ENCODE assay signal across 9 cellular contexts in genomic region chr10:117165557-117166419, GRCh38. TPM values are rescaled to one million over a fixed set of nuclear protein-coding genes. Genes with fewer than 3 reads are reported as not detected.
DNase-seq lines count a peak whose midpoint lies in the region; ATAC-seq and TF ChIP-seq lines count a peak whose summit lies in the region.
"Had no signal": no experiment of that assay in that cellular context is flagged by ENCODE, and none has a peak within 500 bp of the region (broad histone marks: within the 10 kb centered on the region; RNA-seq: fewer than 3 reads in every experiment).

No MANE protein-coding gene starts in this region.

- H2AFZ ChIP-seq in neural progenitor cell (replicated peaks) = no peak overlapping the region

- no peak overlapping the region for H3K27ac ChIP-seq in neural progenitor cell
- no peak overlapping the region for H3K27ac ChIP-seq in prostate gland

- ATAC-seq in HG03442 (IDR thresholded peaks at IDR 0.05; ENCODE audit: unreplicated experiment) = no peak

- H3K4me3 ChIP-seq in BJ (ENCODE audit: low read depth, low read length) (no peak overlapping the region), neural progenitor cell (peak overlapping the region; percentile 28), prostate gland (no peak overlapping the region)

- intact Hi-C loops in prostate gland (cut with DNase I) = loop anchor here (5.0 kb wide), 1 partner anchor 483 kb away; no protein-coding TSS in a partner anchor

- no peaks in the 10 kb centered on the region for H3K79me2 ChIP-seq in neural progenitor cell (ENCODE audit: low read depth)

- TF ChIP-seq POLR2A in prostate gland (IDR thresholded peaks at IDR 0.05) = no peak

- peak overlapping the region; percentile 74 for H3K4me3 Mint-ChIP-seq in neural progenitor cell

- CTCF ChIA-PET in BJ (lab: Yijun Ruan, JAX) = interaction anchor here (0.6 to 26.5 kb wide), 12 partner anchors 9 to 483 kb away, joined by 3 to 736 read pairs (median 5); partner anchors contain the start of gene ENO4

- POLR2A ChIA-PET in BJ (lab: Charles Lee) = no interaction called here

- peaks cover 52% of the 10 kb centered on the region for H4K20me1 ChIP-seq in neural progenitor cell (ENCODE audit: low read depth)

- DNase-seq in BJ (ENCODE audit: low read depth) = no peak
- DNase-seq in GM20000 (ENCODE audit: low spot score) = peak; percentile 44
- peak; percentile 30 for DNase-seq in SW480 (ENCODE audit: low spot score)
- peak; percentile 15 for DNase-seq in fibroblast of gingiva (ENCODE audit: low read depth)
- DNase-seq in neural progenitor cell (ENCODE audit: low spot score) = peak; percentile 92
- DNase-seq in prostate gland (ENCODE audit: low spot score) = no peak
- no peak for DNase-seq in OCI-M2 (lab: John Stamatoyannopoulos, UW; ENCODE audit: unreplicated experiment)

- no peak overlapping the region for H3K9ac ChIP-seq in neural progenitor cell

- peaks cover 22% of the 10 kb centered on the region for H3K4me1 Mint-ChIP-seq in neural progenitor cell

- H3K4me1 ChIP-seq in neural progenitor cell (peaks cover 31% of the 10 kb centered on the region), prostate gland (replicated peaks) (no peaks in the 10 kb centered on the region)

- no peaks in the 10 kb centered on the region for H3K36me3 ChIP-seq in BJ (ENCODE audit: control insufficient read depth, insufficient read depth, low read length)
- H3K36me3 ChIP-seq in neural progenitor cell = no peaks in the 10 kb centered on the region
- H3K36me3 ChIP-seq in prostate gland = no peaks in the 10 kb centered on the region

- 4% methylated on average over 50 of the region's 50 CpGs for WGBS in prostate gland

- peak overlapping the region; percentile 60 for H3K4me2 ChIP-seq in neural progenitor cell

- H3K9me3 ChIP-seq in neural progenitor cell (ENCODE audit: low read depth) (no peaks in the 10 kb centered on the region), prostate gland (no peaks in the 10 kb centered on the region)

- H3K9me3 Mint-ChIP-seq in neural progenitor cell = no peaks in the 10 kb centered on the region

- H3K27me3 Mint-ChIP-seq in neural progenitor cell (ENCODE audit: insufficient read depth, low read depth) = peaks cover 83% of the 10 kb centered on the region

- H3K27me3 ChIP-seq in BJ (ENCODE audit: control insufficient read depth, insufficient read depth, low read length) (peaks cover 37% of the 10 kb centered on the region), neural progenitor cell (peaks cover 100% of the 10 kb centered on the region), prostate gland (replicated peaks; ENCODE audit: insufficient read depth) (peaks cover 67% of the 10 kb centered on the region)

- no peak overlapping the region for H3K27ac Mint-ChIP-seq in neural progenitor cell

- H3K36me3 Mint-ChIP-seq in neural progenitor cell = no peaks in the 10 kb centered on the region

- TF ChIP-seq CTCF in BJ (IDR thresholded peaks at IDR 0.05; ENCODE audit: insufficient read depth, low read depth, low read length) = peak; percentile 78
- TF ChIP-seq CTCF in GM20000 (IDR thresholded peaks at IDR 0.05; ENCODE audit: extremely low read depth, missing control alignments) = no peak
- peak; percentile 76 for TF ChIP-seq CTCF in neural progenitor cell (IDR thresholded peaks at IDR 0.05)
- TF ChIP-seq CTCF in prostate gland (IDR thresholded peaks at IDR 0.05) = peak in 2 of 4 experiments; percentile 26 to 41

- H3F3A ChIP-seq in neural progenitor cell (ENCODE audit: low read depth) = peaks cover 46% of the 10 kb centered on the region

RNA-seq across cellular contexts. Expression of gene VAX1, which starts 27.7 kb away (rescaled TPM):
- 0.22 and 0.23 TPM in 2 replicates for polyA plus RNA-seq in BJ (2011; rRNA removed)
- 0.19 TPM in 1 of 2 replicates, not detected in the other for polyA minus RNA-seq in BJ (2011; rRNA and poly(A)+ RNA removed)
- total RNA-seq in neural progenitor cell (ENCODE audit: low replicate concordance) = 0.25 TPM in 1 of 2 replicates, not detected in the other
- not detected for total RNA-seq in prostate gland
- total RNA-seq: renal cortical epithelial cell had no signal

RNA-seq across cellular contexts. Expression of gene KCNK18, which starts 31.5 kb away (rescaled TPM):
- polyA plus RNA-seq in BJ (2011; rRNA removed) = not detected in 2 replicates
- polyA minus RNA-seq in BJ (2011; rRNA and poly(A)+ RNA removed) = not detected in 2 replicates
- total RNA-seq in neural progenitor cell (ENCODE audit: low replicate concordance) = not detected in 2 replicates
- total RNA-seq in prostate gland = not detected
- total RNA-seq: renal cortical epithelial cell had no signal

Comparison
In these comparisons a context has a peak if more than half of its experiments do, and no peak if none do; other contexts are left out.
1. DNase-seq: peak in GM20000 (single experiment), SW480 (single experiment), fibroblast of gingiva (single experiment) and neural progenitor cell (single experiment); none in BJ (single experiment), prostate gland (single experiment) and OCI-M2 (single experiment).